Comparison of ENCODE assay signal across 9 cellular contexts in the genomic region with DNA sequence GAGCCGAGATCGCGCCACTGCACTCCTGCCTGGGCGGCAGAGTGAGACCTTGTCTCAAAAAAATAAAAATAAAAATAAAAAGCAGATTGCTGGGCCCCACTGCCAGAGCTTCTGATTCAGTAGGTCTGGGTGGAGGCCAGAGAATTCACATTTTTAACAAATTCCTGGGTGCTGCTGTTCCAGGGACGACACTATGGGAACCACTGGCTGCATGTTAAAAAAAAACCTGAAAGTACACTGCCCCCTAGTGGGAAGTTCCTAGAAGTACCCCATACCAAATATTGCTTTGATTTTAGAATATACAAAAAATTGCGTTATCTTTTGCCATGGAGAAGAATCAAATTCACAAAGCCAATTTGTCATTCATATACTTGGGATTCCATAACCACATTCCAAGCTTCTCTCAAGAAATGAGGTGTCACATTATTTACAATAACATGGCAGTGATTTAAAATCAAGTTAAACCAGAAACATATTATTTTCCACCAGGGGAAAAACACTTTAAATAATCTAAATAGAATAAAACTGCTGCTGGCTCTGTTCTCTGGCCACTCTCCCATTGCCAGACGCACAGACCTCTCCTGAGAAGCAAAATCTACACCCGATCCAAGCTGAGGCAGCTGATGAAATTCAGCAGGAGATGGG. TPM values are rescaled to one million over a fixed set of nuclear protein-coding genes. Genes with fewer than 3 reads are reported as not detected.
DNase-seq lines count a peak whose midpoint lies in the region; ATAC-seq and TF ChIP-seq lines count a peak whose summit lies in the region.
"Had no signal": no experiment of that assay in that cellular context is flagged by ENCODE, and none has a peak within 500 bp of the region (broad histone marks: within the 10 kb centered on the region; RNA-seq: fewer than 3 reads in every experiment).

No MANE protein-coding gene starts in this region.

- H3K4me3 Mint-ChIP-seq in effector memory CD8-positive, alpha-beta T cell = no peak overlapping the region
- H3K4me3 Mint-ChIP-seq in memory B cell = no peak overlapping the region

- no peaks in the 10 kb centered on the region for H3K79me2 ChIP-seq in KMS-11 (ENCODE audit: insufficient read depth, low read depth)

- H3K27me3 Mint-ChIP-seq in effector memory CD8-positive, alpha-beta T cell = peaks cover 11 to 23% of the 10 kb centered on the region in 2 donors
- H3K27me3 Mint-ChIP-seq in memory B cell = peaks cover 1% of the 10 kb centered on the region

- ATAC-seq in RWPE2 (ENCODE audit: low read depth) (peak; percentile 44; the same call in 1 of the 3 replicates), memory B cell (ENCODE audit: low read depth) (peak; percentile 47), omental fat pad (ENCODE audit: low FRiP score) (no peak)
- peak; percentile 66 for ATAC-seq in effector memory CD8-positive, alpha-beta T cell (replicated peaks)

- H3K27me3 ChIP-seq in KMS-11 (ENCODE audit: insufficient read depth, low read depth) (no peaks in the 10 kb centered on the region), RWPE2 (ENCODE audit: insufficient read depth, poor library complexity, severe bottlenecking) (no peaks in the 10 kb centered on the region)

- no peak overlapping the region for H3K9ac ChIP-seq in KMS-11
- H3K9ac ChIP-seq: BLaER1 had no signal

- no peak overlapping the region for H3K4me3 ChIP-seq in KMS-11 (IDR thresholded peaks at IDR 0.05; ENCODE audit: insufficient read depth, low read depth, low read length)
- H3K4me3 ChIP-seq in RWPE2 (ENCODE audit: severe bottlenecking) = no peak overlapping the region
- H3K4me3 ChIP-seq: BLaER1 had no signal

- H3K36me3 ChIP-seq in KMS-11 (ENCODE audit: insufficient read depth) (no peaks in the 10 kb centered on the region), RWPE2 (ENCODE audit: low read depth) (no peaks in the 10 kb centered on the region)
- H3K36me3 ChIP-seq: BLaER1 had no signal

- no peaks in the 10 kb centered on the region for H3K4me1 Mint-ChIP-seq in effector memory CD8-positive, alpha-beta T cell (ENCODE audit: low read depth in 2 of 2)
- H3K4me1 Mint-ChIP-seq in memory B cell = no peaks in the 10 kb centered on the region

- DNase-seq in DMS153 treated with DMSO at 0.1 percent for 48 hours (lab: John Stamatoyannopoulos, UW; ENCODE audit: unreplicated experiment) = peak; percentile 35
- no peak for DNase-seq in DMS153 (lab: John Stamatoyannopoulos, UW)
- no peak for DNase-seq in RWPE2 (ENCODE audit: low spot score)
- DNase-seq in effector memory CD8-positive, alpha-beta T cell = peak; percentile 39 to 43 (median 39)
- peak in 1 of 2 donors; percentile 51 for DNase-seq in memory B cell (ENCODE audit: low spot score in 2 of 2)
- no peak for DNase-seq in ecto neural progenitor cell (ENCODE audit: low spot score)
- no peak for DNase-seq in omental fat pad (ENCODE audit: low spot score)

- peak overlapping the region in 1 of 2 donors; percentile 38 for H3K27ac Mint-ChIP-seq in effector memory CD8-positive, alpha-beta T cell
- no peak overlapping the region for H3K27ac Mint-ChIP-seq in memory B cell

- H3K36me3 Mint-ChIP-seq in effector memory CD8-positive, alpha-beta T cell (ENCODE audit: insufficient read depth) = peaks cover 5% of the 10 kb centered on the region
- H3K36me3 Mint-ChIP-seq in memory B cell = no peaks in the 10 kb centered on the region

- H3K4me1 ChIP-seq in KMS-11 (ENCODE audit: low read depth, poor library complexity, severe bottlenecking) = peaks cover 7% of the 10 kb centered on the region
- no peaks in the 10 kb centered on the region for H3K4me1 ChIP-seq in RWPE2 (ENCODE audit: insufficient read depth, poor library complexity, severe bottlenecking)

- peak; percentile 86 for TF ChIP-seq CTCF in KMS-11 (conservative IDR thresholded peaks at IDR 0.05; ENCODE audit: low read depth, low read length)
- peak; percentile 80 for TF ChIP-seq CTCF in RWPE2 (IDR thresholded peaks at IDR 0.05; ENCODE audit: poor library complexity, severe bottlenecking)
- TF ChIP-seq CTCF in omental fat pad (IDR thresholded peaks at IDR 0.05) = peak in 1 of 3 donors; percentile 9

- no peaks in the 10 kb centered on the region for H4K20me1 ChIP-seq in KMS-11 (ENCODE audit: insufficient read depth)

- H2AFZ ChIP-seq in KMS-11 (ENCODE audit: low read depth) = no peak overlapping the region; the same call in 1 of the 2 replicates

- H3K9me3 ChIP-seq in RWPE2 (ENCODE audit: severe bottlenecking) = no peaks in the 10 kb centered on the region
- H3K9me3 ChIP-seq: BLaER1 had no signal

- H3K27ac ChIP-seq in KMS-11 = no peak overlapping the region
- no peak overlapping the region for H3K27ac ChIP-seq in RWPE2 (ENCODE audit: poor library complexity, severe bottlenecking)
- H3K27ac ChIP-seq: BLaER1 had no signal

- no peaks in the 10 kb centered on the region for H3K9me3 Mint-ChIP-seq in effector memory CD8-positive, alpha-beta T cell
- no peaks in the 10 kb centered on the region for H3K9me3 Mint-ChIP-seq in memory B cell

- no peak overlapping the region for H3K4me2 ChIP-seq in KMS-11
- H3K4me2 ChIP-seq: BLaER1 had no signal

RNA-seq across cellular contexts. Expression of a gene that starts 27.4 kb away (rescaled TPM):
- total RNA-seq in omental fat pad = 10 to 100 TPM; 37.0 to 57.4 (median 47.4) TPM

RNA-seq across cellular contexts. Expression of a gene that starts 42.3 kb away (rescaled TPM):
- 100 to 1,000 TPM in 2 of 4 donors, 10 to 100 TPM in 2; 98.7 to 236 (median 103) TPM for total RNA-seq in omental fat pad

Comparison
In these comparisons a context has a peak if more than half of its experiments do, and no peak if none do; other contexts are left out.
1. DNase-seq: peak in DMS153 treated with DMSO at 0.1 percent for 48 hours (single experiment) and effector memory CD8-positive, alpha-beta T cell (3 of 3); none in DMS153 (single experiment), RWPE2 (single experiment), ecto neural progenitor cell (single experiment) and omental fat pad (single experiment).